In genomic region chr17:68580236-68580903, GRCh38 we compare ENCODE assay signal across 13 cellular contexts. TPM values are rescaled to one million over a fixed set of nuclear protein-coding genes. Genes with fewer than 3 reads are reported as not detected.
DNase-seq lines count a peak whose midpoint lies in the region; ATAC-seq and TF ChIP-seq lines count a peak whose summit lies in the region.
"Had no signal": no experiment of that assay in that cellular context is flagged by ENCODE, and none has a peak within 500 bp of the region (broad histone marks: within the 10 kb centered on the region; RNA-seq: fewer than 3 reads in every experiment).

No MANE protein-coding gene starts in this region.

- peak overlapping the region; percentile 21 for H3K9ac ChIP-seq in rectal smooth muscle tissue (ENCODE audit: low read length)

- H3K36me3 ChIP-seq in Peyer's patch = no peaks in the 10 kb centered on the region
- no peaks in the 10 kb centered on the region for H3K36me3 ChIP-seq in rectal smooth muscle tissue (ENCODE audit: control insufficient read depth, insufficient read depth, low read length)

- CTCF ChIA-PET in activated CD4-positive, alpha-beta memory T cell treated with anti-CD3 and anti-CD28 coated beads, Interleukin-2, amount 10 ng/mL, durations not matched to agents 7 days and 5 days (lab: Charles Lee) = no interaction called here

- H3K9me3 Mint-ChIP-seq in CD14-positive monocyte = peaks cover 0 to 13% (median 4%) of the 10 kb centered on the region in 7 donors
- no peaks in the 10 kb centered on the region for H3K9me3 Mint-ChIP-seq in activated CD4-positive, alpha-beta memory T cell treated with anti-CD3 and anti-CD28 coated beads, Interleukin-2, amount 10 ng/mL, durations not matched to agents 7 days and 5 days
- H3K9me3 Mint-ChIP-seq: activated CD4-positive, alpha-beta T cell treated with anti-CD3 and anti-CD28 coated beads, Interleukin-2, amount 10 ng/mL, durations not matched to agents 24 days and 14 days; activated naive CD4-positive, alpha-beta T cell treated with anti-CD3 and anti-CD28 coated beads, Interleukin-2, amount 50 U/mL, for 24 hours; CD4-positive, alpha-beta T cell had no signal

- TF ChIP-seq POLR2A in Peyer's patch (IDR thresholded peaks at IDR 0.05) = no peak

- peak overlapping the region in 1 of 2 donors; percentile 74 for H3K4me3 Mint-ChIP-seq in CD14-positive monocyte
- no peak overlapping the region for H3K4me3 Mint-ChIP-seq in activated CD4-positive, alpha-beta memory T cell treated with anti-CD3 and anti-CD28 coated beads, Interleukin-2, amount 10 ng/mL, durations not matched to agents 7 days and 5 days
- H3K4me3 Mint-ChIP-seq: activated CD4-positive, alpha-beta T cell treated with anti-CD3 and anti-CD28 coated beads, Interleukin-2, amount 10 ng/mL, durations not matched to agents 24 days and 14 days; activated naive CD4-positive, alpha-beta T cell treated with anti-CD3 and anti-CD28 coated beads, Interleukin-2, amount 50 U/mL, for 24 hours; CD4-positive, alpha-beta T cell had no signal

- H3K4me1 Mint-ChIP-seq in CD14-positive monocyte = peaks cover 31% of the 10 kb centered on the region
- H3K4me1 Mint-ChIP-seq in activated CD4-positive, alpha-beta memory T cell treated with anti-CD3 and anti-CD28 coated beads, Interleukin-2, amount 10 ng/mL, durations not matched to agents 7 days and 5 days = no peaks in the 10 kb centered on the region
- H3K4me1 Mint-ChIP-seq: activated CD4-positive, alpha-beta T cell treated with anti-CD3 and anti-CD28 coated beads, Interleukin-2, amount 10 ng/mL, durations not matched to agents 24 days and 14 days; activated naive CD4-positive, alpha-beta T cell treated with anti-CD3 and anti-CD28 coated beads, Interleukin-2, amount 50 U/mL, for 24 hours had no signal

- H3K36me3 Mint-ChIP-seq in CD14-positive monocyte = peaks cover 3 to 4% of the 10 kb centered on the region in 2 donors
- no peaks in the 10 kb centered on the region for H3K36me3 Mint-ChIP-seq in activated CD4-positive, alpha-beta memory T cell treated with anti-CD3 and anti-CD28 coated beads, Interleukin-2, amount 10 ng/mL, durations not matched to agents 7 days and 5 days (ENCODE audit: low read depth)
- H3K36me3 Mint-ChIP-seq: activated naive CD4-positive, alpha-beta T cell treated with anti-CD3 and anti-CD28 coated beads, Interleukin-2, amount 50 U/mL, for 24 hours had no signal

- DNase-seq in CD14-positive monocyte (ENCODE audit: low spot score) = no peak
- DNase-seq in Peyer's patch = no peak
- peak; percentile 97 for DNase-seq in fibroblast of the aortic adventitia (ENCODE audit: low read depth)
- no peak for DNase-seq in stimulated activated CD4-positive, alpha-beta T cell treated with anti-CD3 and anti-CD28 coated beads, Interleukin-4, amount 100 ng/mL, for 24 hours
- DNase-seq in activated CD4-positive, alpha-beta memory T cell treated with anti-CD3 and anti-CD28 coated beads, Interleukin-2, amount 10 ng/mL, durations not matched to agents 7 days and 5 days = no peak
- no peak for DNase-seq in stimulated activated CD8-positive, alpha-beta memory T cell treated with anti-CD3 and anti-CD28 coated beads, Interleukin-4, amount 100 ng/mL, for 48 hours
- DNase-seq: activated CD4-positive, alpha-beta T cell treated with anti-CD3 and anti-CD28 coated beads, Interleukin-2, amount 10 ng/mL, durations not matched to agents 24 days and 14 days; CD4-positive, alpha-beta T cell; NCI-H1694; SHP77 had no signal

- H3K27me3 Mint-ChIP-seq in CD14-positive monocyte (ENCODE audit: low read depth in 3 of 3) = peaks cover 8 to 13% (median 9%) of the 10 kb centered on the region in 3 donors
- peaks cover 2% of the 10 kb centered on the region for H3K27me3 Mint-ChIP-seq in activated CD4-positive, alpha-beta memory T cell treated with anti-CD3 and anti-CD28 coated beads, Interleukin-2, amount 10 ng/mL, durations not matched to agents 7 days and 5 days
- H3K27me3 Mint-ChIP-seq: activated naive CD4-positive, alpha-beta T cell treated with anti-CD3 and anti-CD28 coated beads, Interleukin-2, amount 50 U/mL, for 24 hours had no signal

- H3K4me3 ChIP-seq in Peyer's patch = no peak overlapping the region
- H3K4me3 ChIP-seq in fibroblast of the aortic adventitia (ENCODE audit: low read depth, low read length) = no peak overlapping the region
- H3K4me3 ChIP-seq in rectal smooth muscle tissue (ENCODE audit: low read length) = no peak overlapping the region

- H3K4me1 ChIP-seq in Peyer's patch (no peaks in the 10 kb centered on the region), rectal smooth muscle tissue (ENCODE audit: control insufficient read depth, insufficient read depth, low read length) (peaks cover 3% of the 10 kb centered on the region)

- TF ChIP-seq CTCF in CD14-positive monocyte (IDR thresholded peaks at IDR 0.05) (no peak), Peyer's patch (IDR thresholded peaks at IDR 0.05) (no peak), fibroblast of the aortic adventitia (IDR thresholded peaks at IDR 0.05; ENCODE audit: insufficient read depth, low read length) (no peak)

- POLR2A ChIA-PET in activated CD4-positive, alpha-beta memory T cell treated with anti-CD3 and anti-CD28 coated beads, Interleukin-2, amount 10 ng/mL, durations not matched to agents 7 days and 5 days (lab: Charles Lee) = no interaction called here

- no peak for ATAC-seq in GM18858 (IDR thresholded peaks at IDR 0.05; ENCODE audit: unreplicated experiment)

- H3K9me3 ChIP-seq in Peyer's patch = no peaks in the 10 kb centered on the region

- H3K27ac ChIP-seq in Peyer's patch (peak overlapping the region in 3 of 4 donors; percentile 25 to 44 (median 33)), rectal smooth muscle tissue (ENCODE audit: low read depth, low read length) (no peak overlapping the region)

- intact Hi-C loops in CD14-positive monocyte (cut with micrococcal nuclease) = no loop called here

- peak overlapping the region; percentile 78 to 92 (median 90) for H3K27ac Mint-ChIP-seq in CD14-positive monocyte
- no peak overlapping the region for H3K27ac Mint-ChIP-seq in activated CD4-positive, alpha-beta memory T cell treated with anti-CD3 and anti-CD28 coated beads, Interleukin-2, amount 10 ng/mL, durations not matched to agents 7 days and 5 days
- H3K27ac Mint-ChIP-seq: activated CD4-positive, alpha-beta T cell treated with anti-CD3 and anti-CD28 coated beads, Interleukin-2, amount 10 ng/mL, durations not matched to agents 24 days and 14 days; activated naive CD4-positive, alpha-beta T cell treated with anti-CD3 and anti-CD28 coated beads, Interleukin-2, amount 50 U/mL, for 24 hours; CD4-positive, alpha-beta T cell had no signal

- H3K27me3 ChIP-seq in Peyer's patch (no peaks in the 10 kb centered on the region), rectal smooth muscle tissue (ENCODE audit: control insufficient read depth, insufficient read depth, low read length) (no peaks in the 10 kb centered on the region)

RNA-seq across cellular contexts. Expression of gene FAM20A, which starts 20.8 kb away (rescaled TPM):
- polyA plus RNA-seq in CD14-positive monocyte = 1 to 10 TPM in 1 of 2 donors, not detected in 1; 1.6 TPM
- total RNA-seq in Peyer's patch (1 to 10 TPM in 3 of 4 donors, not detected in 1; 2.4 to 3.5 (median 2.5) TPM), fibroblast of the aortic adventitia (ENCODE audit: low replicate concordance) (10.5 and 37.0 TPM in 2 replicates)
- total RNA-seq in activated CD4-positive, alpha-beta memory T cell treated with anti-CD3 and anti-CD28 coated beads, Interleukin-2, amount 10 ng/mL, durations not matched to agents 7 days and 5 days = not detected
- total RNA-seq: activated CD4-positive, alpha-beta T cell treated with anti-CD3 and anti-CD28 coated beads, Interleukin-2, amount 10 ng/mL, durations not matched to agents 24 days and 14 days; CD4-positive, alpha-beta T cell had no signal
